Comparison of ENCODE assay signal across 7 cellular contexts in genomic region chr1:235866913-235867850, GRCh38.
A peak's percentile ranks its signal among the peaks of the same experiment; 100 is the strongest.
DNase-seq lines count a peak whose midpoint lies in the region; ATAC-seq and TF ChIP-seq lines count a peak whose summit lies in the region.

No MANE protein-coding gene starts in this region.

- peak overlapping the region; percentile 88 for H3K4me3 ChIP-seq in retinal pigment epithelial cell (ENCODE audit: low read length)

- DNase-seq in NCI-H2029 treated with DMSO at 0.1 percent for 48 hours (lab: John Stamatoyannopoulos, UW) (peak; percentile 56), T1000 (lab: John Stamatoyannopoulos, UW) (peak; percentile 90), astrocyte of the hippocampus (ENCODE audit: low read depth, low spot score) (peak; percentile 99), hypothalamus (lab: John Stamatoyannopoulos, UW) (peak; percentile 52 to 99 (median 95)), retinal pigment epithelial cell (ENCODE audit: low read depth) (peak; percentile 78)

- no peak for TF ChIP-seq CTCF in retinal pigment epithelial cell (conservative IDR thresholded peaks at IDR 0.05; ENCODE audit: low read depth, low read length)

- peak; percentile 33 for ATAC-seq in GM18508 (IDR thresholded peaks at IDR 0.05; ENCODE audit: insufficient read depth, unreplicated experiment)
- peak; percentile 77 for ATAC-seq in HG02981 (IDR thresholded peaks at IDR 0.05; ENCODE audit: unreplicated experiment)

Comparison
In these comparisons a context has a peak if more than half of its experiments do, and no peak if none do; other contexts are left out.
1. Peak in every context shown above with its lines: DNase-seq, ATAC-seq and H3K4me3 ChIP-seq.